26 cellular contexts compared by ENCODE assay signal in genomic region chr12:6294156-6294532, GRCh38. TPM values are rescaled to one million over a fixed set of nuclear protein-coding genes. Genes with fewer than 3 reads are reported as not detected.
DNase-seq lines count a peak whose midpoint lies in the region; ATAC-seq, FAIRE-seq and TF ChIP-seq lines count a peak whose summit lies in the region.
"Had no signal": no experiment of that assay in that cellular context is flagged by ENCODE, and none has a peak within 500 bp of the region (broad histone marks: within the 10 kb centered on the region; RNA-seq: fewer than 3 reads in every experiment).

No MANE protein-coding gene starts in this region.

- H3K4me2 ChIP-seq in PC-3 (ENCODE audit: low read length) = no peak overlapping the region
- H3K4me2 ChIP-seq in HepG2 (ENCODE audit: low read depth, low read length) = peak overlapping the region; percentile 95
- H3K4me2 ChIP-seq: SK-N-SH had no signal

- H4K20me1 ChIP-seq in PC-3 (ENCODE audit: low read length) = no peaks in the 10 kb centered on the region
- H4K20me1 ChIP-seq in HepG2 (ENCODE audit: insufficient read depth, low read length) = no peaks in the 10 kb centered on the region

- 69% methylated on average over 3 of the region's 3 CpGs for WGBS in HepG2 (ENCODE audit: low lambda C conversion rate)
- 46% methylated on average over 2 to 3 of the region's 3 CpGs for WGBS in upper lobe of left lung, 2 donors

- H3F3A ChIP-seq in PC-3 (ENCODE audit: low read length, unreplicated experiment) = no peaks in the 10 kb centered on the region

- H3K27ac ChIP-seq in PC-3 (ENCODE audit: low read length) (peak overlapping the region; percentile 90), HepG2 (ENCODE audit: extremely low read length, insufficient read depth, low read length) (peak overlapping the region; percentile 100), subcutaneous abdominal adipose tissue (ENCODE audit: low read depth, low read length) (peak overlapping the region; percentile 74), upper lobe of left lung (peak overlapping the region in 1 of 4 donors; percentile 82)
- H3K27ac ChIP-seq: spleen, thoracic aorta had no signal

- in situ Hi-C loops in HepG2 (cut with HindIII; ENCODE audit: extremely low pct_ligation_motif_present, low pct_unique_long_range_greater_than_20kb) = no loop called here

- no peak overlapping the region for H3K4me3 ChIP-seq in PC-3 (ENCODE audit: low read length)
- H3K4me3 ChIP-seq in bronchial epithelial cell (ENCODE audit: low read depth, low read length) = no peak overlapping the region
- H3K4me3 ChIP-seq in HepG2 (replicated peaks in 1 of 3; ENCODE audit: insufficient read depth in 1 of 3, low read depth in 2 of 3, low read length in 3 of 3) = no peak overlapping the region
- H3K4me3 ChIP-seq in subcutaneous abdominal adipose tissue (ENCODE audit: low read depth in 1 of 5, low read length in 5 of 5) = no peak overlapping the region
- no peak overlapping the region for H3K4me3 ChIP-seq in upper lobe of left lung
- H3K4me3 ChIP-seq: spleen, thoracic aorta had no signal

- no peak for FAIRE-seq in bronchial epithelial cell (lab: Jason Lieb, UNC)
- FAIRE-seq in HepG2 (lab: Jason Lieb, UNC) = no peak
- FAIRE-seq: endometrium, HTR-8/SVneo had no signal

- H3K9ac ChIP-seq in PC-3 (ENCODE audit: low read length) (peak overlapping the region; percentile 74), HepG2 (ENCODE audit: insufficient read depth, low read depth, low read length) (peak overlapping the region; percentile 99), subcutaneous abdominal adipose tissue (ENCODE audit: low read length in 5 of 5) (no peak overlapping the region)

- TF ChIP-seq RAD21 in HepG2 (CRISPR knock-in tag; IDR thresholded peaks at IDR 0.05) = no peak

- no peak for TF ChIP-seq POLR2A in HepG2 (IDR thresholded peaks at IDR 0.05; ENCODE audit: insufficient read depth in 1 of 2, low read depth in 2 of 2, low read length in 2 of 2)
- no peak for TF ChIP-seq POLR2A in upper lobe of left lung (IDR thresholded peaks at IDR 0.05)

- H3K36me3 ChIP-seq in PC-3 (ENCODE audit: low read depth, low read length) (no peaks in the 10 kb centered on the region), bronchial epithelial cell (ENCODE audit: control insufficient read depth, insufficient read depth, low read length) (no peaks in the 10 kb centered on the region), HepG2 (replicated peaks in 1 of 2; ENCODE audit: control insufficient read depth in 1 of 2, insufficient read depth in 2 of 2, low read length in 2 of 2) (no peaks in the 10 kb centered on the region), subcutaneous abdominal adipose tissue (ENCODE audit: control insufficient read depth in 5 of 5, insufficient read depth in 5 of 5, low read length in 5 of 5) (no peaks in the 10 kb centered on the region), upper lobe of left lung (no peaks in the 10 kb centered on the region)
- H3K36me3 ChIP-seq: spleen, thoracic aorta had no signal

- peaks cover 47% of the 10 kb centered on the region for H3K4me1 ChIP-seq in PC-3 (ENCODE audit: insufficient read depth, low read length)
- H3K4me1 ChIP-seq in HepG2 (ENCODE audit: insufficient read depth, low read length) = peaks cover 64% of the 10 kb centered on the region
- peaks cover 5 to 36% (median 17%) of the 10 kb centered on the region in 5 donors for H3K4me1 ChIP-seq in subcutaneous abdominal adipose tissue (ENCODE audit: control insufficient read depth in 5 of 5, insufficient read depth in 5 of 5, low read length in 5 of 5)
- peaks cover 6 to 18% (median 15%) of the 10 kb centered on the region in 4 donors for H3K4me1 ChIP-seq in upper lobe of left lung

- TF ChIP-seq EP300 in HepG2 (IDR thresholded peaks at IDR 0.05; ENCODE audit: low read depth in 2 of 2, low read length in 2 of 2) (no peak), HepG2 (CRISPR knock-in tag; IDR thresholded peaks at IDR 0.05; ENCODE audit: borderline replicate concordance) (no peak), upper lobe of left lung (IDR thresholded peaks at IDR 0.05) (no peak)

- no peaks in the 10 kb centered on the region for H3K27me3 ChIP-seq in PC-3 (ENCODE audit: low read length)
- H3K27me3 ChIP-seq in bronchial epithelial cell (ENCODE audit: control insufficient read depth, insufficient read depth, low read length) = no peaks in the 10 kb centered on the region
- H3K27me3 ChIP-seq in HepG2 (ENCODE audit: control insufficient read depth in 1 of 2, insufficient read depth in 2 of 2, low read length in 2 of 2) = no peaks in the 10 kb centered on the region
- no peaks in the 10 kb centered on the region for H3K27me3 ChIP-seq in subcutaneous abdominal adipose tissue (ENCODE audit: control insufficient read depth in 5 of 5, insufficient read depth in 4 of 5, low read length in 5 of 5)
- H3K27me3 ChIP-seq in upper lobe of left lung = no peaks in the 10 kb centered on the region

- POLR2A ChIA-PET in PC-3 (lab: Charles Lee; ENCODE audit: unreplicated experiment) = interaction anchor here (0.6 to 1.0 kb wide), 2 partner anchors 8 to 345 kb away, joined by 3 to 5 read pairs; no protein-coding TSS in a partner anchor
- POLR2A ChIA-PET in HepG2 (lab: Yijun Ruan, JAX) = interaction anchor here (0.6 to 2.2 kb wide), 22 partner anchors 10 to 240 kb away, joined by 3 to 32 read pairs (median 5); partner anchors contain the start of genes GAPDH, LTBR, PLEKHG6 and VAMP1

- CTCF ChIA-PET in PC-3 (lab: Charles Lee) (interaction anchor here (0.6 kb wide), 1 partner anchor 246 kb away, joined by 7 read pairs; no protein-coding TSS in a partner anchor), HepG2 (lab: Yijun Ruan, JAX; ENCODE audit: low intra/inter-chr PET ratio, low total read pairs) (no interaction called here)

- intact Hi-C loops in PC-3 (cut with micrococcal nuclease) (no loop called here), HepG2 (cut with micrococcal nuclease; ENCODE audit: unreplicated experiment) (no loop called here)

- DNase-seq in PC-3 = no peak
- DNase-seq in bronchial epithelial cell (ENCODE audit: low read depth) = peak; percentile 31
- DNase-seq in HepG2 (ENCODE audit: low spot score) = no peak
- DNase-seq in Ammon's horn (ENCODE audit: low spot score) = no peak
- no peak for DNase-seq in upper lobe of left lung
- DNase-seq in NCI-H146 treated with DMSO at 0.1 percent for 48 hours (lab: John Stamatoyannopoulos, UW; ENCODE audit: unreplicated experiment) = no peak
- DNase-seq: activated CD4-positive, alpha-beta T cell treated with anti-CD3 and anti-CD28 coated beads for 4 hours; activated naive CD4-positive, alpha-beta T cell; activated T-cell treated with anti-CD3 and anti-CD28 coated beads, Interleukin-2, amount 50 U/mL, for 4 hours; CD4-positive, alpha-beta memory T cell; GOT3; Karpas-422; mesendoderm; naive thymus-derived CD8-positive, alpha-beta T cell; NCI-H1694 treated with DMSO at 0.1 percent for 48 hours; NCI-H526 treated with DMSO at 0.1 percent for 48 hours; occipital lobe; SK-N-SH; spleen; stimulated activated CD4-positive, alpha-beta T cell treated with anti-CD3 and anti-CD28 coated beads, Interleukin-2, amount 100 ng/mL, for 48 hours had no signal

- TF ChIP-seq CTCF in PC-3 (conservative IDR thresholded peaks at IDR 0.05; ENCODE audit: low read depth, low read length) (no peak), bronchial epithelial cell (IDR thresholded peaks at IDR 0.05; ENCODE audit: insufficient read depth, low read length, severe bottlenecking) (no peak), HepG2 (CRISPR knock-in tag; IDR thresholded peaks at IDR 0.05) (no peak), upper lobe of left lung (IDR thresholded peaks at IDR 0.05) (no peak)

- no peaks in the 10 kb centered on the region for H3K79me2 ChIP-seq in PC-3 (ENCODE audit: low read length)
- H3K79me2 ChIP-seq in HepG2 (ENCODE audit: insufficient read depth, low read length) = no peaks in the 10 kb centered on the region

- no peak for ATAC-seq in PC-3
- no peak for ATAC-seq in HepG2
- no peak for ATAC-seq in upper lobe of left lung (ENCODE audit: low FRiP score in 2 of 2)
- ATAC-seq: activated T-cell treated with anti-CD3 and anti-CD28 coated beads, Interleukin-2, amount 50 U/mL, for 4 hours; naive thymus-derived CD8-positive, alpha-beta T cell; stimulated activated effector memory CD8-positive, alpha-beta T cell treated with anti-CD3 and anti-CD28 coated beads, Interleukin-12 subunit alpha, Interleukin-12 subunit beta, amount 100 ng/mL, for 72 hours had no signal

- no peaks in the 10 kb centered on the region for H3K9me3 ChIP-seq in PC-3 (ENCODE audit: low read length)
- no peaks in the 10 kb centered on the region for H3K9me3 ChIP-seq in HepG2 (ENCODE audit: low read length)
- H3K9me3 ChIP-seq in subcutaneous abdominal adipose tissue (ENCODE audit: control insufficient read depth in 5 of 5, low read length in 5 of 5) = no peaks in the 10 kb centered on the region
- H3K9me3 ChIP-seq in upper lobe of left lung = no peaks in the 10 kb centered on the region
- H3K9me3 ChIP-seq: SK-N-SH, spleen, thoracic aorta had no signal

- H2AFZ ChIP-seq in PC-3 (ENCODE audit: low read length) = no peak overlapping the region
- no peak overlapping the region for H2AFZ ChIP-seq in HepG2 (ENCODE audit: low read length)

- H3K9me2 ChIP-seq in PC-3 (replicated peaks; ENCODE audit: low read length) = no peaks in the 10 kb centered on the region
- H3K9me2 ChIP-seq: SK-N-SH had no signal

- no TSS peak for BruUV-seq in PC-3 (replicated peaks; lab: Mats Ljungman, UMichigan)
- no TSS peak for BruUV-seq in HepG2 (replicated peaks; lab: Mats Ljungman, UMichigan)

RNA-seq across cellular contexts. Expression of gene PLEKHG6, which starts 16.3 kb away (rescaled TPM):
- total RNA-seq in PC-3 (2014; rRNA removed) (18.0 and 18.4 TPM in 2 replicates), bronchial epithelial cell (15.3 and 23.4 TPM in 2 replicates), HepG2 (2016; rRNA removed; fragmentation: Illumina TruSeq; extraction: Trizol) (13.1 and 18.9 TPM in 2 replicates), upper lobe of left lung (1 to 10 TPM in 5 of 6 donors, not detected in 1; 1.1 to 4.8 (median 2.1) TPM)
- 11.1 and 14.7 TPM in 2 replicates for total RNA-seq in HepG2 (2016; cell fraction: cytosol; rRNA removed; fragmentation: Illumina TruSeq; extraction: Trizol; ENCODE audit: low read depth)
- 15.0 and 16.9 TPM in 2 replicates for total RNA-seq in HepG2 (2016; cell fraction: insoluble cytoplasmic fraction; rRNA removed; fragmentation: Illumina TruSeq; extraction: Trizol)
- 23.7 TPM in 2 replicates for total RNA-seq in HepG2 (2016; cell fraction: membrane; rRNA removed; fragmentation: Illumina TruSeq; extraction: Trizol)
- 15.6 and 19.7 TPM in 2 replicates for total RNA-seq in HepG2 (2016; cell fraction: nucleus; rRNA removed; fragmentation: Illumina TruSeq; extraction: Trizol)
- polyA plus RNA-seq in HepG2 (2011; rRNA removed) = 17.0 and 26.8 TPM in 2 replicates
- 12.8 and 29.8 TPM in 2 replicates for polyA plus RNA-seq in HepG2 (2011; cell fraction: cytosol; rRNA removed)
- polyA plus RNA-seq in HepG2 (2011; cell fraction: nucleus; rRNA removed) = 20.1 and 50.9 TPM in 2 replicates
- 16.4 and 22.2 TPM in 2 replicates for polyA plus RNA-seq in HepG2 (2012)
- 16.0 and 16.1 TPM in 2 replicates for polyA plus RNA-seq in HepG2 (2016; cell fraction: cytosol; fragmentation: Illumina TruSeq; extraction: Trizol; ENCODE audit: low read depth)
- 15.2 and 21.6 TPM in 2 replicates for polyA plus RNA-seq in HepG2 (2016; cell fraction: insoluble cytoplasmic fraction; fragmentation: Illumina TruSeq; extraction: Trizol; ENCODE audit: low read depth)
- 20.3 and 26.3 TPM in 2 replicates for polyA plus RNA-seq in HepG2 (2016; cell fraction: membrane; fragmentation: Illumina TruSeq; extraction: Trizol; ENCODE audit: low read depth)
- polyA plus RNA-seq in HepG2 (2016; cell fraction: nucleus; fragmentation: Illumina TruSeq; extraction: Trizol; ENCODE audit: insufficient read depth, low read depth) = 28.0 and 30.9 TPM in 2 replicates
- 0.70 and 23.3 TPM in 2 replicates for polyA minus RNA-seq in HepG2 (2011; rRNA and poly(A)+ RNA removed; ENCODE audit: low replicate concordance)
- 8.8 and 12.8 TPM in 2 replicates for polyA minus RNA-seq in HepG2 (2011; cell fraction: cytosol; rRNA and poly(A)+ RNA removed)
- polyA minus RNA-seq in HepG2 (2011; cell fraction: nucleus; rRNA and poly(A)+ RNA removed) = 13.3 and 16.5 TPM in 2 replicates
- total RNA-seq: activated CD8-positive, alpha-beta memory T cell treated with anti-CD3 and anti-CD28 coated beads for 36 hours; activated T-cell treated with anti-CD3 and anti-CD28 coated beads, Interleukin-2, amount 50 U/mL, for 4 hours; CD4-positive, alpha-beta memory T cell; naive thymus-derived CD8-positive, alpha-beta T cell; occipital lobe had no signal

RNA-seq across cellular contexts. Expression of gene TNFRSF1A, which starts 47.7 kb away (rescaled TPM):
- total RNA-seq in PC-3 (2014; rRNA removed) (95.1 and 97.4 TPM in 2 replicates), bronchial epithelial cell (26.9 and 47.0 TPM in 2 replicates), HepG2 (2016; rRNA removed; fragmentation: Illumina TruSeq; extraction: Trizol) (21.9 and 41.5 TPM in 2 replicates), upper lobe of left lung (100 to 1,000 TPM; 140 to 425 (median 202) TPM)
- total RNA-seq in HepG2 (2016; cell fraction: cytosol; rRNA removed; fragmentation: Illumina TruSeq; extraction: Trizol; ENCODE audit: low read depth) = 16.3 and 18.0 TPM in 2 replicates
- 28.8 and 36.5 TPM in 2 replicates for total RNA-seq in HepG2 (2016; cell fraction: insoluble cytoplasmic fraction; rRNA removed; fragmentation: Illumina TruSeq; extraction: Trizol)
- total RNA-seq in HepG2 (2016; cell fraction: membrane; rRNA removed; fragmentation: Illumina TruSeq; extraction: Trizol) = 19.8 and 22.3 TPM in 2 replicates
- total RNA-seq in HepG2 (2016; cell fraction: nucleus; rRNA removed; fragmentation: Illumina TruSeq; extraction: Trizol) = 36.8 and 40.7 TPM in 2 replicates
- polyA plus RNA-seq in HepG2 (2011; rRNA removed) = 41.4 and 61.2 TPM in 2 replicates
- 53.0 and 53.4 TPM in 2 replicates for polyA plus RNA-seq in HepG2 (2011; cell fraction: cytosol; rRNA removed)
- 67.2 and 67.4 TPM in 2 replicates for polyA plus RNA-seq in HepG2 (2011; cell fraction: nucleus; rRNA removed)
- 40.9 and 56.2 TPM in 2 replicates for polyA plus RNA-seq in HepG2 (2012)
- polyA plus RNA-seq in HepG2 (2016; cell fraction: cytosol; fragmentation: Illumina TruSeq; extraction: Trizol; ENCODE audit: low read depth) = 5.2 and 6.8 TPM in 2 replicates
- polyA plus RNA-seq in HepG2 (2016; cell fraction: insoluble cytoplasmic fraction; fragmentation: Illumina TruSeq; extraction: Trizol; ENCODE audit: low read depth) = 31.8 and 38.4 TPM in 2 replicates
- 14.3 and 15.5 TPM in 2 replicates for polyA plus RNA-seq in HepG2 (2016; cell fraction: membrane; fragmentation: Illumina TruSeq; extraction: Trizol; ENCODE audit: low read depth)
- polyA plus RNA-seq in HepG2 (2016; cell fraction: nucleus; fragmentation: Illumina TruSeq; extraction: Trizol; ENCODE audit: insufficient read depth, low read depth) = 75.7 and 99.5 TPM in 2 replicates
- 88.8 and 131 TPM in 2 replicates for polyA minus RNA-seq in HepG2 (2011; rRNA and poly(A)+ RNA removed; ENCODE audit: low replicate concordance)
- polyA minus RNA-seq in HepG2 (2011; cell fraction: cytosol; rRNA and poly(A)+ RNA removed) = 52.9 and 68.3 TPM in 2 replicates
- 54.3 and 80.4 TPM in 2 replicates for polyA minus RNA-seq in HepG2 (2011; cell fraction: nucleus; rRNA and poly(A)+ RNA removed)

Comparison
In these comparisons a context has a peak if more than half of its experiments do, and no peak if none do; other contexts are left out.
1. H3K9ac ChIP-seq: peak in PC-3 (single experiment) and HepG2 (single experiment); none in subcutaneous abdominal adipose tissue (0 of 5).